ENCODE assay signal across 1 cellular context in the genomic region with DNA sequence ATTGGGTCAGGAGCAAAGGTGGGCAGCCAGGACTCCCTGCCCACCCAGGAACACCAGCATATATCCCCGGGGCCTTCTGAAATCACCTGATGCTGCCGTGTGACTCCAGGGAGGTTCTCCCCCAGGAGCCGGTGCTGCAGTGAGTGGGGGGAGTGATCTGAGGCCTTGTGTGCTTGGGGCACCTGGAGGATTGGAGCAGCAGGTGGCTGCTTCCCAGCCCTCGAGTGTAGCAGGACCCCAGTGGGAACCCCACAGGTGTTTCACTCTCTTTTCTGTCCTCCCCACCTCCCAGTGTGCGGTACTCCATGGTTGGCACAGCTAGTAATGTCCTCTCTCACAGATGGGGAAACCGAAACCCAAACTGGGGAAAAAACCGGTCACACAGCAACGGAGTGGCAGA.
TF ChIP-seq lines count a peak whose summit lies in the region.

No MANE protein-coding gene starts in this region.

TF ChIP-seq in GM12878, 131 proteins besides CTCF, POLR2A, EP300 and RAD21:
- TF ChIP-seq TCF12 (IDR thresholded peaks at IDR 0.05; ENCODE audit: low read depth, low read length) (no peak), DPF2 (IDR thresholded peaks at IDR 0.05) (no peak), JUNB (IDR thresholded peaks at IDR 0.05) (no peak), E4F1 (IDR thresholded peaks at IDR 0.05; ENCODE audit: borderline replicate concordance, partially characterized antibody) (no peak), KDM1A (IDR thresholded peaks at IDR 0.05; ENCODE audit: borderline replicate concordance) (no peak), CUX1 (IDR thresholded peaks at IDR 0.05; ENCODE audit: insufficient replicate concordance, low read depth, low read length) (no peak), ZBED1 (IDR thresholded peaks at IDR 0.05; ENCODE audit: borderline replicate concordance) (no peak), PAX8 (IDR thresholded peaks at IDR 0.05) (no peak), ESRRA (IDR thresholded peaks at IDR 0.05; ENCODE audit: low read length) (no peak), WRNIP1 (IDR thresholded peaks at IDR 0.05; ENCODE audit: borderline replicate concordance, low read depth, low read length) (no peak), ZBTB11 (CRISPR knock-in tag; IDR thresholded peaks at IDR 0.05) (no peak), MEF2A (IDR thresholded peaks at IDR 0.05; ENCODE audit: insufficient read depth, low read depth, low read length) (no peak), ZNF687 (IDR thresholded peaks at IDR 0.05) (no peak), GABPA (IDR thresholded peaks at IDR 0.05; ENCODE audit: low read depth) (no peak), SRF (IDR thresholded peaks at IDR 0.05; ENCODE audit: low read depth in 2 of 2, low read length in 2 of 2) (no peak), CHD2 (IDR thresholded peaks at IDR 0.05; ENCODE audit: borderline replicate concordance, low read depth, low read length) (no peak), HCFC1 (IDR thresholded peaks at IDR 0.05; ENCODE audit: low read length) (no peak)
